Comparison of ENCODE assay signal across 8 cellular contexts in the genomic region with DNA sequence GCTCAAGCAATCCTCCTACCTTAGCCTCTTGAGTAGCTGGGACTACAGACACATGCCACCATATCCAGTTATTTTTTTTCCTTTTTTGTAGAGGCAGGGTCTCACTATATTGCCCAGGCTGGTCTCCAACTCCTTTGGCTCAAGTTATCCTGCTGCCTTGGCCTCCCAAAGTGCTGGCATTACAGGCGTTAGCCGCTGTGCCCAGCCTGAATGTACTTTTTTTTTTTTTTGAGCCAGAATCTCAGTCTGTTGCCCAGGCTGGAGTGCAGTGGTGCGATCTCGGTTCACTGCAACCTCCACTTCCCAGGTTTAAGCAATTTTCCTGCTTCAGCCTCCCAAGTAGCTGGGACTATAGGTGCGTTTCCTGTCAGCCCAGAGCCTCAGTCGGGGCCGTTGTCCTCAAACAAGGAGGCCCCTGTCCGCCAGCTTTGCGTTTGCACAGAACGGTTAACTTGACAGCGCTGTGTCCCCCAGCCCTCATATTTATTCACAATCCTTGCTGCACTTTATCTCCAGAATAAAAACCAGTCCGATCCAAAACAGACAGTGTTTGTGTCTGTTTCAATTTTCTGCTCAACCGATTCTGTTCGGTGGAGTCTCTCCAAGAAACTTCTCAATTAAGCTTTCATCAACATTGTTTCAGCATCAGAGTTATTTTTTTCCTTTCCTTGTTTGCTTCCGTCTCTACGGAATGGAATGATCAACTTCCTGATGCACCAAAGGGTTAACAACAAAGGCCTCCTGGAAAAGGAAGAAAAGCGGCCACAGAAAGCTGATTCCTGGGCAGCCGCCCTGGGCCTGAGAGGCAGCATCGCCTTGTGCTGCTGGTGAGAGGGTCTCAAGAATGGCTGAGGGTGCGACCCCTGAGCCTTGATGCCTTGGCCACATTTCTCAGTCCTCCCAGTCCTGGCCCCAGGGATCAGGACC.
DNase-seq lines count a peak whose midpoint lies in the region; ATAC-seq, FAIRE-seq and TF ChIP-seq lines count a peak whose summit lies in the region.

No MANE protein-coding gene starts in this region.

- no peaks in the 10 kb centered on the region for H3K9me1 ChIP-seq in K562 (ENCODE audit: control insufficient read depth, insufficient read depth, low read length)

- H4K20me1 ChIP-seq in BLaER1 (no peaks in the 10 kb centered on the region), K562 (replicated peaks; ENCODE audit: control insufficient read depth, insufficient read depth, low read length) (no peaks in the 10 kb centered on the region)

- ATAC-seq in K562: no peak
- ATAC-seq in thoracic aorta (ENCODE audit: insufficient number of reproducible peaks, low FRiP score, low read depth): no peak
- ATAC-seq in HG02884 (IDR thresholded peaks at IDR 0.05; ENCODE audit: unreplicated experiment): no peak

- intact Hi-C loops in K562 (cut with micrococcal nuclease): loop anchor here (1.0 to 5.0 kb wide), 6 partner anchors 23 to 460 kb away; partner anchors contain the start of genes CUL1, EZH2 and ZNF786

- H3K36me3 ChIP-seq in BLaER1 (no peaks in the 10 kb centered on the region), K562 (ENCODE audit: control insufficient read depth, insufficient read depth, low read length) (no peaks in the 10 kb centered on the region), liver (ENCODE audit: control insufficient read depth in 4 of 4, insufficient read depth in 3 of 4, low read depth in 1 of 4, low read length in 3 of 4) (no peaks in the 10 kb centered on the region), thoracic aorta (no peaks in the 10 kb centered on the region)

- POLR2A ChIA-PET in K562 (lab: Yijun Ruan, JAX): interaction anchor here (0.7 to 1.9 kb wide), 4 partner anchors 23 to 417 kb away, joined by 3 to 7 read pairs (median 4); partner anchors contain the start of gene CUL1

- no peak for TF ChIP-seq EP300 in K562 (IDR thresholded peaks at IDR 0.05; ENCODE audit: low read length)

- DNase-seq in Jurkat, Clone E6-1 (ENCODE audit: low read depth, low spot score): no peak
- DNase-seq in K562 (ENCODE audit: extremely low read depth in 1 of 4, low spot score in 3 of 4) (peak in 2 of 4 experiments; percentile 15 to 33), thoracic aorta (ENCODE audit: low spot score) (no peak), CD1c-positive myeloid dendritic cell (ENCODE audit: extremely low spot score) (no peak), amniotic stem cell (lab: John Stamatoyannopoulos, UW) (no peak)

- H3K9ac ChIP-seq in BLaER1 (peak overlapping the region; percentile 79), K562 (ENCODE audit: insufficient read depth in 1 of 2, low read depth in 2 of 2, low read length in 2 of 2) (peak overlapping the region; percentile 19 to 86), liver (ENCODE audit: low read depth in 1 of 2, low read length in 2 of 2) (peak overlapping the region; percentile 63 to 89)

- 45% methylated on average over 20 of the region's 20 CpGs for WGBS in K562 (ENCODE audit: insufficient coverage, low coverage, missing lambda C conversion rate)
- 35% methylated on average over 20 of the region's 20 CpGs for WGBS in liver

- TF ChIP-seq CTCF in K562 (IDR thresholded peaks at IDR 0.05 in 2 of 3, conservative IDR thresholded peaks at IDR 0.05 in 1 of 3; ENCODE audit: insufficient read depth in 2 of 3, low read depth in 1 of 3, low read length in 3 of 3): no peak
- TF ChIP-seq CTCF in liver (IDR thresholded peaks at IDR 0.05; ENCODE audit: low read depth, low read length, missing input control): no peak
- no peak for TF ChIP-seq CTCF in thoracic aorta (IDR thresholded peaks at IDR 0.05)

- H3K4me3 ChIP-seq in BLaER1 (peak overlapping the region; percentile 71), K562 (peak overlapping the region; percentile 49), liver (ENCODE audit: low read depth in 1 of 3, low read length in 3 of 3) (peak overlapping the region in 2 of 3 donors; percentile 15 to 89), thoracic aorta (peak overlapping the region; percentile 77)
- H3K4me3 ChIP-seq in Jurkat, Clone E6-1 (ENCODE audit: low read length): peak overlapping the region; percentile 66

- H3K9me3 ChIP-seq in BLaER1 (no peaks in the 10 kb centered on the region), K562 (replicated peaks; ENCODE audit: control insufficient read depth, insufficient read depth, low read depth, low read length) (no peaks in the 10 kb centered on the region), liver (ENCODE audit: control insufficient read depth in 4 of 4, low read length in 3 of 4) (no peaks in the 10 kb centered on the region), thoracic aorta (no peaks in the 10 kb centered on the region)

- H3K27ac ChIP-seq in BLaER1 (peak overlapping the region; percentile 60; the same call in 1 of the 2 replicates), K562 (ENCODE audit: extremely low read depth, low read depth, low read length) (0 out of 3 replicates have a peak overlapping the region, but pooled peaks have one; percentile 0), liver (ENCODE audit: low read depth in 1 of 2, low read length in 2 of 2) (peak overlapping the region; percentile 70 to 79), thoracic aorta (peak overlapping the region; percentile 69 to 75)

- CTCF ChIA-PET in K562 (lab: Yijun Ruan, JAX; ENCODE audit: low intra/inter-chr PET ratio): interaction anchor here (0.6 to 2.9 kb wide), 7 partner anchors 108 to 699 kb away, joined by 3 to 33 read pairs (median 6); no protein-coding TSS in a partner anchor

- in situ Hi-C loops in K562 (cut with MboI): loop anchor here (5.0 to 25.0 kb wide), 3 partner anchors 377 to 699 kb away; partner anchors contain the start of gene C7orf33

- H3K4me1 ChIP-seq in BLaER1 (peaks cover 31% of the 10 kb centered on the region), K562 (replicated peaks in 1 of 2; ENCODE audit: control insufficient read depth in 2 of 2, insufficient read depth in 2 of 2, low read length in 2 of 2) (peaks cover 15 to 33% of the 10 kb centered on the region in 2 experiments; a peak in 4 of 5 replicates), liver (ENCODE audit: control insufficient read depth in 4 of 4, insufficient read depth in 4 of 4, low read length in 3 of 4) (peaks cover 0 to 20% (median 10%) of the 10 kb centered on the region in 4 donors), thoracic aorta (ENCODE audit: control insufficient read depth in 1 of 2, low read depth in 2 of 2) (peaks cover 0 to 7% of the 10 kb centered on the region in 2 donors)

- H3K4me2 ChIP-seq in BLaER1: peak overlapping the region; percentile 91
- H3K4me2 ChIP-seq in K562 (ENCODE audit: insufficient read depth, low read length): peak overlapping the region; percentile 73

- no TSS peak for BruUV-seq in K562 (replicated peaks; lab: Mats Ljungman, UMichigan)

- H3K79me2 ChIP-seq in K562 (ENCODE audit: control insufficient read depth, insufficient read depth, low read length): no peaks in the 10 kb centered on the region

- TF ChIP-seq RAD21 in K562 (CRISPR knock-in tag; conservative IDR thresholded peaks at IDR 0.05 in 1 of 2, IDR thresholded peaks at IDR 0.05 in 1 of 2) (no peak), liver (IDR thresholded peaks at IDR 0.05) (no peak)

- peak overlapping the region; percentile 84 for H2AFZ ChIP-seq in K562 (ENCODE audit: low read depth, low read length)

- H3K27me3 ChIP-seq in BLaER1: no peaks in the 10 kb centered on the region
- H3K27me3 ChIP-seq in K562 (ENCODE audit: control insufficient read depth in 2 of 2, insufficient read depth in 2 of 2, low read length in 2 of 2): no peaks in the 10 kb centered on the region
- no peaks in the 10 kb centered on the region for H3K27me3 ChIP-seq in liver (ENCODE audit: control insufficient read depth in 4 of 4, insufficient read depth in 4 of 4, low read length in 3 of 4)
- no peaks in the 10 kb centered on the region for H3K27me3 ChIP-seq in thoracic aorta (replicated peaks; ENCODE audit: insufficient read depth)

- FAIRE-seq in K562 (lab: Jason Lieb, UNC): no peak

- no peak for TF ChIP-seq POLR2A in K562 (conservative IDR thresholded peaks at IDR 0.05)

TF ChIP-seq in K562, 482 proteins besides CTCF, POLR2A, EP300 and RAD21 (continues in another document):
- TF ChIP-seq KHSRP (IDR thresholded peaks at IDR 0.05) (no peak), CC2D1A (IDR thresholded peaks at IDR 0.05) (peak; percentile 67; the same call in 1 of the 2 replicates), TSC22D4 (tag; IDR thresholded peaks at IDR 0.05) (no peak), SMARCE1 (IDR thresholded peaks at IDR 0.05) (no peak)

TF ChIP-seq in liver, 16 proteins besides CTCF, POLR2A, EP300 and RAD21:
- no peak for TF ChIP-seq ATF3 (IDR thresholded peaks at IDR 0.05)
- no peak for TF ChIP-seq RXRA (IDR thresholded peaks at IDR 0.05)
- no peak for TF ChIP-seq JUND (IDR thresholded peaks at IDR 0.05)
- no peak for TF ChIP-seq GABPA (IDR thresholded peaks at IDR 0.05 in 1 of 2, conservative IDR thresholded peaks at IDR 0.05 in 1 of 2)
- TF ChIP-seq, protein P1, sequence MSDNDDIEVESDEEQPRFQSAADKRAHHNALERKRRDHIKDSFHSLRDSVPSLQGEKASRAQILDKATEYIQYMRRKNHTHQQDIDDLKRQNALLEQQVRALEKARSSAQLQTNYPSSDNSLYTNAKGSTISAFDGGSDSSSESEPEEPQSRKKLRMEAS (IDR thresholded peaks at IDR 0.05): no peak
- TF ChIP-seq TAF1 (conservative IDR thresholded peaks at IDR 0.05): no peak
- TF ChIP-seq FOXA2 (IDR thresholded peaks at IDR 0.05): no peak
- TF ChIP-seq YY1 (IDR thresholded peaks at IDR 0.05): no peak
- TF ChIP-seq, protein P2, sequence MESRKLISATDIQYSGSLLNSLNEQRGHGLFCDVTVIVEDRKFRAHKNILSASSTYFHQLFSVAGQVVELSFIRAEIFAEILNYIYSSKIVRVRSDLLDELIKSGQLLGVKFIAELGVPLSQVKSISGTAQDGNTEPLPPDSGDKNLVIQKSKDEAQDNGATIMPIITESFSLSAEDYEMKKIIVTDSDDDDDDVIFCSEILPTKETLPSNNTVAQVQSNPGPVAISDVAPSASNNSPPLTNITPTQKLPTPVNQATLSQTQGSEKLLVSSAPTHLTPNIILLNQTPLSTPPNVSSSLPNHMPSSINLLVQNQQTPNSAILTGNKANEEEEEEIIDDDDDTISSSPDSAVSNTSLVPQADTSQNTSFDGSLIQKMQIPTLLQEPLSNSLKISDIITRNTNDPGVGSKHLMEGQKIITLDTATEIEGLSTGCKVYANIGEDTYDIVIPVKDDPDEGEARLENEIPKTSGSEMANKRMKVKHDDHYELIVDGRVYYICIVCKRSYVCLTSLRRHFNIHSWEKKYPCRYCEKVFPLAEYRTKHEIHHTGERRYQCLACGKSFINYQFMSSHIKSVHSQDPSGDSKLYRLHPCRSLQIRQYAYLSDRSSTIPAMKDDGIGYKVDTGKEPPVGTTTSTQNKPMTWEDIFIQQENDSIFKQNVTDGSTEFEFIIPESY (IDR thresholded peaks at IDR 0.05): no peak

Comparison
In these comparisons a context has a peak if more than half of its experiments do, and no peak if none do; other contexts are left out.
1. H3K27ac ChIP-seq: peak in every context shown above with its lines; median percentile 74 in liver; 72 in thoracic aorta; 60 in BLaER1; 0 in K562.